Comparison of ENCODE assay signal across 1 cellular context in the genomic region with DNA sequence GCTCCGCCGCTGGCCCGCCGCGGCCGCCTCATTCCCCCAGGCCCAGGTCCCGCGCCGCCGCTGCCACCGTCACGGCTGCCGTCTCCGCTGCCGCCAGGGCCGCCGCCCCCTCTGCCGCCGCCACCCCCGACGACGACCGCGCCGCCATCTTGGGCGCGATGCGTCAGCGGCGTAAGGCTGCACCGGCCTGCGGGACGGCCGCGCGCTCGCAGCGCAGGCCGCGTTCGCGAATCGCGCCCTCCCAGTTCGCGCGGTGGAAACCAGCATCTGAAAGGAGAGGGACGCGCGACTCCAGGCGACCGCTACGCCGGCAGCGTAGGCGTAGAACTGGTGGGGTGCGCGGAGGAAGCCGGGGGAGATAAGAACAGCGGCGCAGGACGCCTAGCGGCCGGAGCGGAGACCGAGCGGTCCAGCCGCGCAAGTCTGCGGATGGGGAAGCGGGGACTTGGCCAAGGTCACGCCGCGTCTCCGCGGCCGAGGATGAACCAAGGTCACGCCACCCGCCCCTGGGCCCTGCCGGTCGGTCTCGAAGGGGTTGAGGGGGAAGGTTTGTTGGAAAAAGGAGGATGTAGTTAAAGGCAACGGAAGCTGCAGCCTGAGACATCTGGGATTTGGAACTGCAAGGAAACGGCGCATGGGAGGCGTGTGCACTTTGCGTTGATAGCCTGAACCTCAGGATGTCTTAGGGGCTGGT.
TF ChIP-seq lines count a peak whose summit lies in the region.

TSS of gene NUDT3 (minus strand) at position 173 of the 694 bp plus-strand sequence. CDS start 307 bp downstream, outside the sequence.

TF ChIP-seq in HepG2, 621 proteins besides CTCF, POLR2A, EP300 and RAD21 (continued from another document and continues in another):
- TF ChIP-seq ZBTB40 (IDR thresholded peaks at IDR 0.05), result no peak
- TF ChIP-seq ZBTB40 (CRISPR knock-in tag; IDR thresholded peaks at IDR 0.05), result no peak
- TF ChIP-seq MAF1 (CRISPR knock-in tag; IDR thresholded peaks at IDR 0.05; ENCODE audit: borderline replicate concordance), result 0 out of 2 replicates have a peak, but pooled peaks have one; percentile 22
- no peak; the same call in 1 of the 2 replicates for TF ChIP-seq ZNF546 (CRISPR knock-in tag; conservative IDR thresholded peaks at IDR 0.05)
- no peak for TF ChIP-seq ZNF24 (IDR thresholded peaks at IDR 0.05)
- TF ChIP-seq, protein P1, sequence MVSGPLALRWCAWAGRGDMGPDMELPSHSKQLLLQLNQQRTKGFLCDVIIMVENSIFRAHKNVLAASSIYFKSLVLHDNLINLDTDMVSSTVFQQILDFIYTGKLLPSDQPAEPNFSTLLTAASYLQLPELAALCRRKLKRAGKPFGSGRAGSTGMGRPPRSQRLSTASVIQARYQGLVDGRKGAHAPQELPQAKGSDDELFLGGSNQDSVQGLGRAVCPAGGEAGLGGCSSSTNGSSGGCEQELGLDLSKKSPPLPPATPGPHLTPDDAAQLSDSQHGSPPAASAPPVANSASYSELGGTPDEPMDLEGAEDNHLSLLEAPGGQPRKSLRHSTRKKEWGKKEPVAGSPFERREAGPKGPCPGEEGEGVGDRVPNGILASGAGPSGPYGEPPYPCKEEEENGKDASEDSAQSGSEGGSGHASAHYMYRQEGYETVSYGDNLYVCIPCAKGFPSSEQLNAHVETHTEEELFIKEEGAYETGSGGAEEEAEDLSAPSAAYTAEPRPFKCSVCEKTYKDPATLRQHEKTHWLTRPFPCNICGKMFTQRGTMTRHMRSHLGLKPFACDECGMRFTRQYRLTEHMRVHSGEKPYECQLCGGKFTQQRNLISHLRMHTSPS (CRISPR knock-in tag; IDR thresholded peaks at IDR 0.05; ENCODE audit: low read depth), result no peak
- TF ChIP-seq FOXP1 (IDR thresholded peaks at IDR 0.05), result no peak
- TF ChIP-seq FOXP1 (CRISPR knock-in tag; IDR thresholded peaks at IDR 0.05), result no peak
- TF ChIP-seq ZNF598 (CRISPR knock-in tag; IDR thresholded peaks at IDR 0.05; ENCODE audit: borderline replicate concordance), result peak; percentile 69; the same call in 1 of the 2 replicates
- TF ChIP-seq GABPA (IDR thresholded peaks at IDR 0.05; ENCODE audit: low read depth, low read length), result no peak
- no peak for TF ChIP-seq GABPA (CRISPR knock-in tag; IDR thresholded peaks at IDR 0.05; ENCODE audit: low read depth)
- TF ChIP-seq, protein P2, sequence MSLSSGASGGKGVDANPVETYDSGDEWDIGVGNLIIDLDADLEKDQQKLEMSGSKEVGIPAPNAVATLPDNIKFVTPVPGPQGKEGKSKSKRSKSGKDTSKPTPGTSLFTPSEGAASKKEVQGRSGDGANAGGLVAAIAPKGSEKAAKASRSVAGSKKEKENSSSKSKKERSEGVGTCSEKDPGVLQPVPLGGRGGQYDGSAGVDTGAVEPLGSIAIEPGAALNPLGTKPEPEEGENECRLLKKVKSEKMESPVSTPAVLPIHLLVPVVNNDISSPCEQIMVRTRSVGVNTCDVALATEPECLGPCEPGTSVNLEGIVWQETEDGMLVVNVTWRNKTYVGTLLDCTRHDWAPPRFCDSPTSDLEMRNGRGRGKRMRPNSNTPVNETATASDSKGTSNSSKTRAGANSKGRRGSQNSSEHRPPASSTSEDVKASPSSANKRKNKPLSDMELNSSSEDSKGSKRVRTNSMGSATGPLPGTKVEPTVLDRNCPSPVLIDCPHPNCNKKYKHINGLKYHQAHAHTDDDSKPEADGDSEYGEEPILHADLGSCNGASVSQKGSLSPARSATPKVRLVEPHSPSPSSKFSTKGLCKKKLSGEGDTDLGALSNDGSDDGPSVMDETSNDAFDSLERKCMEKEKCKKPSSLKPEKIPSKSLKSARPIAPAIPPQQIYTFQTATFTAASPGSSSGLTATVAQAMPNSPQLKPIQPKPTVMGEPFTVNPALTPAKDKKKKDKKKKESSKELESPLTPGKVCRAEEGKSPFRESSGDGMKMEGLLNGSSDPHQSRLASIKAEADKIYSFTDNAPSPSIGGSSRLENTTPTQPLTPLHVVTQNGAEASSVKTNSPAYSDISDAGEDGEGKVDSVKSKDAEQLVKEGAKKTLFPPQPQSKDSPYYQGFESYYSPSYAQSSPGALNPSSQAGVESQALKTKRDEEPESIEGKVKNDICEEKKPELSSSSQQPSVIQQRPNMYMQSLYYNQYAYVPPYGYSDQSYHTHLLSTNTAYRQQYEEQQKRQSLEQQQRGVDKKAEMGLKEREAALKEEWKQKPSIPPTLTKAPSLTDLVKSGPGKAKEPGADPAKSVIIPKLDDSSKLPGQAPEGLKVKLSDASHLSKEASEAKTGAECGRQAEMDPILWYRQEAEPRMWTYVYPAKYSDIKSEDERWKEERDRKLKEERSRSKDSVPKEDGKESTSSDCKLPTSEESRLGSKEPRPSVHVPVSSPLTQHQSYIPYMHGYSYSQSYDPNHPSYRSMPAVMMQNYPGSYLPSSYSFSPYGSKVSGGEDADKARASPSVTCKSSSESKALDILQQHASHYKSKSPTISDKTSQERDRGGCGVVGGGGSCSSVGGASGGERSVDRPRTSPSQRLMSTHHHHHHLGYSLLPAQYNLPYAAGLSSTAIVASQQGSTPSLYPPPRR (CRISPR knock-in tag; IDR thresholded peaks at IDR 0.05; ENCODE audit: borderline replicate concordance), result peak; percentile 69; the same call in 1 of the 2 replicates
- TF ChIP-seq, protein P3, sequence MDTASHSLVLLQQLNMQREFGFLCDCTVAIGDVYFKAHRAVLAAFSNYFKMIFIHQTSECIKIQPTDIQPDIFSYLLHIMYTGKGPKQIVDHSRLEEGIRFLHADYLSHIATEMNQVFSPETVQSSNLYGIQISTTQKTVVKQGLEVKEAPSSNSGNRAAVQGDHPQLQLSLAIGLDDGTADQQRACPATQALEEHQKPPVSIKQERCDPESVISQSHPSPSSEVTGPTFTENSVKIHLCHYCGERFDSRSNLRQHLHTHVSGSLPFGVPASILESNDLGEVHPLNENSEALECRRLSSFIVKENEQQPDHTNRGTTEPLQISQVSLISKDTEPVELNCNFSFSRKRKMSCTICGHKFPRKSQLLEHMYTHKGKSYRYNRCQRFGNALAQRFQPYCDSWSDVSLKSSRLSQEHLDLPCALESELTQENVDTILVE (CRISPR knock-in tag; IDR thresholded peaks at IDR 0.05), result peak; percentile 89; the same call in 1 of the 2 replicates
- TF ChIP-seq, protein P4, sequence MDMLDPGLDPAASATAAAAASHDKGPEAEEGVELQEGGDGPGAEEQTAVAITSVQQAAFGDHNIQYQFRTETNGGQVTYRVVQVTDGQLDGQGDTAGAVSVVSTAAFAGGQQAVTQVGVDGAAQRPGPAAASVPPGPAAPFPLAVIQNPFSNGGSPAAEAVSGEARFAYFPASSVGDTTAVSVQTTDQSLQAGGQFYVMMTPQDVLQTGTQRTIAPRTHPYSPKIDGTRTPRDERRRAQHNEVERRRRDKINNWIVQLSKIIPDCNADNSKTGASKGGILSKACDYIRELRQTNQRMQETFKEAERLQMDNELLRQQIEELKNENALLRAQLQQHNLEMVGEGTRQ (IDR thresholded peaks at IDR 0.05; ENCODE audit: low read depth, low read length), result no peak
- TF ChIP-seq, protein P4 (CRISPR knock-in tag; IDR thresholded peaks at IDR 0.05; ENCODE audit: borderline replicate concordance), result no peak
- TF ChIP-seq, protein P5, sequence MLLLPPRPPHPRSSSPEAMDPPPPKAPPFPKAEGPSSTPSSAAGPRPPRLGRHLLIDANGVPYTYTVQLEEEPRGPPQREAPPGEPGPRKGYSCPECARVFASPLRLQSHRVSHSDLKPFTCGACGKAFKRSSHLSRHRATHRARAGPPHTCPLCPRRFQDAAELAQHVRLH (CRISPR knock-in tag; IDR thresholded peaks at IDR 0.05; ENCODE audit: borderline replicate concordance, low read depth), result no peak
- no peak for TF ChIP-seq TCF12 (IDR thresholded peaks at IDR 0.05)
- no peak; the same call in 1 of the 2 replicates for TF ChIP-seq TCF12 (CRISPR knock-in tag; IDR thresholded peaks at IDR 0.05)
- peak; percentile 80; the same call in 1 of the 2 replicates for TF ChIP-seq HMGXB3 (CRISPR knock-in tag; IDR thresholded peaks at IDR 0.05; ENCODE audit: borderline replicate concordance)
- TF ChIP-seq ATF7-NPFF (CRISPR knock-in tag; IDR thresholded peaks at IDR 0.05; ENCODE audit: low read depth), result peak; percentile 83
- peak; percentile 77; the same call in 1 of the 2 replicates for TF ChIP-seq KLF9 (CRISPR knock-in tag; IDR thresholded peaks at IDR 0.05; ENCODE audit: low read depth)
- TF ChIP-seq GTF2F1 (IDR thresholded peaks at IDR 0.05; ENCODE audit: low read length), result no peak
- TF ChIP-seq ZMYM2 (CRISPR knock-in tag; IDR thresholded peaks at IDR 0.05), result peak; percentile 71; the same call in 1 of the 2 replicates
- TF ChIP-seq RARA (CRISPR knock-in tag; IDR thresholded peaks at IDR 0.05), result peak; percentile 63
- TF ChIP-seq KAT7 (CRISPR knock-in tag; IDR thresholded peaks at IDR 0.05; ENCODE audit: borderline replicate concordance), result peak; percentile 98
- TF ChIP-seq ZNF460 (CRISPR knock-in tag; IDR thresholded peaks at IDR 0.05; ENCODE audit: borderline replicate concordance), result no peak
